26 cellular contexts compared by ENCODE assay signal in the genomic region with DNA sequence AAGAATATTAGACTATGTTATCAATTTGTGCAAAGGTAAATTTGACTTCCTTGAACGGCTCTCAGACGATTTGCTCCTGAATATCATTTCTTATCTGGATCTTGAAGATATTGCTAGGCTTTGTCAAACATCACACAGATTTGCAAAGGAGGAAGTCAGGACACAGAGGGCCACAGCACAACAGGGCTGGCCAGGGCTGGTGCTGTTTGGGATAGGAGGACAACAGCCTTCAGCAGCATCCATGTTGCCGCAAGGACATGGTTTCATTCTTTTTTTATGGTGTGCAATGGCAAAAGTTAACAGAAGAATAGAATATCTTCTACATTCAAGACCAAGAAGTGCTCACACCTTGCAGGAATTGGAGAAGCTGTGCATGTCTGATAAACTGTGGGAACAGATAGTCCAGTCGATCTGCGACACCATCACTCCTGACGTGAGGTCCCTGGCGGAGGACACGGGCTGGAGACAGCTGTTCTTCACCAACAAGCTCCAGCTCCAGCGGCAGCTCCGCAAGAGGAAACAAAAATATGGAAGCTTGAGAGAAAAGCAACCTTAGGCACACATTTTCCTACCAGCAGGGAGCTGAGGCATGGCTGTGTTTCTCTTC. TPM values are rescaled to one million over a fixed set of nuclear protein-coding genes. Genes with fewer than 3 reads are reported as not detected.
DNase-seq lines count a peak whose midpoint lies in the region; ATAC-seq, FAIRE-seq and TF ChIP-seq lines count a peak whose summit lies in the region.
"Had no signal": no experiment of that assay in that cellular context is flagged by ENCODE, and none has a peak within 500 bp of the region (broad histone marks: within the 10 kb centered on the region; RNA-seq: fewer than 3 reads in every experiment).

No MANE protein-coding gene starts in this region.

- H3K36me3 Mint-ChIP-seq in progenitor cell of endocrine pancreas (ENCODE audit: insufficient read depth), result peaks cover 3% of the 10 kb centered on the region
- H3K36me3 Mint-ChIP-seq: CD14-positive monocyte; CD8-positive, alpha-beta memory T cell had no signal

- BruUV-seq in OCI-LY7 (replicated peaks; lab: Mats Ljungman, UMichigan), result no TSS peak

- H3K79me2 ChIP-seq in DND-41 (ENCODE audit: insufficient read depth, low read length) (no peaks in the 10 kb centered on the region), OCI-LY7 (ENCODE audit: insufficient read depth, low read depth, low read length) (no peaks in the 10 kb centered on the region)

- no peaks in the 10 kb centered on the region for H3K36me3 ChIP-seq in DND-41 (ENCODE audit: insufficient read depth, low read length)
- H3K36me3 ChIP-seq in OCI-LY7 (ENCODE audit: insufficient read depth, low read length), result no peaks in the 10 kb centered on the region
- H3K36me3 ChIP-seq in bronchial epithelial cell (ENCODE audit: control insufficient read depth, insufficient read depth, low read length), result no peaks in the 10 kb centered on the region
- H3K36me3 ChIP-seq: BE2C had no signal

- CTCF ChIA-PET in OCI-LY7 (lab: Charles Lee; ENCODE audit: unreplicated experiment), result no interaction called here

- H3K4me1 Mint-ChIP-seq in progenitor cell of endocrine pancreas (ENCODE audit: low read depth), result peaks cover 3% of the 10 kb centered on the region

- H3K9me3 ChIP-seq in DND-41 (ENCODE audit: insufficient read depth, low read length, severe bottlenecking) (no peaks in the 10 kb centered on the region), OCI-LY7 (ENCODE audit: low read length) (no peaks in the 10 kb centered on the region)
- H3K9me3 ChIP-seq: A549, BE2C had no signal

- FAIRE-seq in bronchial epithelial cell (lab: Jason Lieb, UNC), result peak; percentile 64
- FAIRE-seq: A549, D721Med, G401.6, GM12892, GM19239, H1 had no signal

- H3K27me3 ChIP-seq in DND-41 (ENCODE audit: insufficient read depth, low read length, poor library complexity) (no peaks in the 10 kb centered on the region), bronchial epithelial cell (ENCODE audit: control insufficient read depth, insufficient read depth, low read length) (no peaks in the 10 kb centered on the region)
- H3K27me3 ChIP-seq: BE2C had no signal

- no peak overlapping the region for H2AFZ ChIP-seq in DND-41 (ENCODE audit: low read depth, low read length)
- peak overlapping the region; percentile 25 for H2AFZ ChIP-seq in OCI-LY7 (ENCODE audit: low read length)
- H2AFZ ChIP-seq: GM23248 had no signal

- no peaks in the 10 kb centered on the region for H3K27me3 Mint-ChIP-seq in progenitor cell of endocrine pancreas
- H3K27me3 Mint-ChIP-seq: CD4-positive, alpha-beta T cell; CD8-positive, alpha-beta memory T cell had no signal

- DNase-seq in DND-41 (peak; percentile 3), OCI-LY7 (ENCODE audit: low spot score) (no peak), bronchial epithelial cell (ENCODE audit: low read depth) (no peak), mesenteric fat pad (ENCODE audit: low spot score) (peak; percentile 83), T-helper 9 cell (no peak), progenitor cell of endocrine pancreas (ENCODE audit: low spot score, unreplicated experiment) (no peak), NCI-H187 treated with DMSO at 0.1 percent for 48 hours (lab: John Stamatoyannopoulos, UW) (no peak)
- DNase-seq: 8988T; ACHN; AML-193; BE2C; CD4-positive, alpha-beta T cell; CD8-positive, alpha-beta memory T cell; DMS 273 treated with DMSO at 0.1 percent for 48 hours; DMS79; GM23248; H7; HCEC 1CT had no signal

- H3K9me3 Mint-ChIP-seq in progenitor cell of endocrine pancreas (ENCODE audit: low read depth), result peaks cover 5% of the 10 kb centered on the region
- H3K9me3 Mint-ChIP-seq: CD4-positive, alpha-beta T cell; CD8-positive, alpha-beta memory T cell had no signal

- TF ChIP-seq CTCF in DND-41 (IDR thresholded peaks at IDR 0.05; ENCODE audit: borderline replicate concordance, extremely low read depth, low read length, poor library complexity, severe bottlenecking), result no peak
- no peak for TF ChIP-seq CTCF in OCI-LY7 (conservative IDR thresholded peaks at IDR 0.05; ENCODE audit: low read length)
- TF ChIP-seq CTCF in bronchial epithelial cell (IDR thresholded peaks at IDR 0.05; ENCODE audit: insufficient read depth, low read length, severe bottlenecking), result no peak
- no peak for TF ChIP-seq CTCF in progenitor cell of endocrine pancreas (IDR thresholded peaks at IDR 0.05; ENCODE audit: unreplicated experiment)

- H3K27ac ChIP-seq in DND-41 (ENCODE audit: low read length), result no peak overlapping the region
- H3K27ac ChIP-seq in OCI-LY7 (ENCODE audit: low read depth, low read length, poor library complexity, severe bottlenecking), result no peak overlapping the region
- H3K27ac ChIP-seq: A549; BLaER1 treated with 17β-estradiol and CSF1 and Interleukin-3, amounts not matched to agents 10 nM and 100 nM; GM23248 had no signal

- peaks cover 4% of the 10 kb centered on the region for H3K4me1 ChIP-seq in DND-41 (ENCODE audit: insufficient read depth, low read length)
- H3K4me1 ChIP-seq in OCI-LY7 (ENCODE audit: insufficient read depth, low read length, poor library complexity, severe bottlenecking), result peaks cover 7% of the 10 kb centered on the region
- H3K4me1 ChIP-seq: BE2C had no signal

- no peak overlapping the region for H3K27ac Mint-ChIP-seq in progenitor cell of endocrine pancreas
- H3K27ac Mint-ChIP-seq: CD4-positive, alpha-beta T cell; CD8-positive, alpha-beta memory T cell had no signal

- no peak overlapping the region for H3K4me3 Mint-ChIP-seq in progenitor cell of endocrine pancreas (ENCODE audit: low read depth)
- H3K4me3 Mint-ChIP-seq: CD14-positive monocyte; CD4-positive, alpha-beta T cell; CD8-positive, alpha-beta memory T cell had no signal

- no peak overlapping the region for H3K4me3 ChIP-seq in DND-41 (ENCODE audit: low read depth in 1 of 2, low read length in 2 of 2)
- H3K4me3 ChIP-seq in OCI-LY7 (ENCODE audit: low read depth, low read length, poor library complexity, severe bottlenecking), result no peak overlapping the region
- no peak overlapping the region for H3K4me3 ChIP-seq in bronchial epithelial cell (ENCODE audit: low read depth, low read length)
- H3K4me3 ChIP-seq: A549; BLaER1 treated with 17β-estradiol and CSF1 and Interleukin-3, amounts not matched to agents 10 nM and 100 nM; GM23248 had no signal

- ATAC-seq in DND-41 (ENCODE audit: insufficient read depth, low read depth), result no peak

- POLR2A ChIA-PET in OCI-LY7 (lab: Charles Lee), result no interaction called here

- H4K20me1 ChIP-seq in DND-41 (ENCODE audit: insufficient read depth, low read length) (no peaks in the 10 kb centered on the region), OCI-LY7 (ENCODE audit: insufficient read depth, low read length) (no peaks in the 10 kb centered on the region)
- H4K20me1 ChIP-seq: BLaER1 treated with 17β-estradiol and CSF1 and Interleukin-3, amounts not matched to agents 10 nM and 100 nM had no signal

- H3K4me2 ChIP-seq in DND-41 (ENCODE audit: insufficient read depth, low read length), result no peak overlapping the region
- no peak overlapping the region for H3K4me2 ChIP-seq in OCI-LY7 (ENCODE audit: low read length)
- H3K4me2 ChIP-seq: A549; BLaER1 treated with 17β-estradiol and CSF1 and Interleukin-3, amounts not matched to agents 10 nM and 100 nM had no signal

- no peaks in the 10 kb centered on the region for H3K9me2 ChIP-seq in OCI-LY7 (ENCODE audit: insufficient read depth, low read length)

- H3K9ac ChIP-seq in DND-41 (ENCODE audit: low read depth, low read length), result no peak overlapping the region
- H3K9ac ChIP-seq: BLaER1 treated with 17β-estradiol and CSF1 and Interleukin-3, amounts not matched to agents 10 nM and 100 nM; GM23248 had no signal

- intact Hi-C loops in OCI-LY7 (cut with micrococcal nuclease; ENCODE audit: unreplicated experiment), result no loop called here

RNA-seq across cellular contexts. Expression of gene KPNA2, which starts 59.8 kb away (rescaled TPM):
- total RNA-seq in OCI-LY7 (2014; rRNA removed; shearing (Covaris generic)), result 253 and 397 TPM in 2 replicates
- 394 and 416 TPM in 2 replicates for total RNA-seq in OCI-LY7 (2022)
- total RNA-seq in bronchial epithelial cell, result 17.0 and 17.4 TPM in 2 replicates
- total RNA-seq in mesenteric fat pad, result 37.9 TPM
- 132 and 140 TPM in 2 replicates for total RNA-seq in progenitor cell of endocrine pancreas

Comparison
In these comparisons a context has a peak if more than half of its experiments do, and no peak if none do; other contexts are left out.
1. DNase-seq: peak in DND-41 (single experiment) and mesenteric fat pad (single experiment); none in OCI-LY7 (single experiment), bronchial epithelial cell (single experiment), T-helper 9 cell (single experiment), progenitor cell of endocrine pancreas (single experiment) and NCI-H187 treated with DMSO at 0.1 percent for 48 hours (single experiment).